ENCODE assay signal across 8 cellular contexts in the genomic region with DNA sequence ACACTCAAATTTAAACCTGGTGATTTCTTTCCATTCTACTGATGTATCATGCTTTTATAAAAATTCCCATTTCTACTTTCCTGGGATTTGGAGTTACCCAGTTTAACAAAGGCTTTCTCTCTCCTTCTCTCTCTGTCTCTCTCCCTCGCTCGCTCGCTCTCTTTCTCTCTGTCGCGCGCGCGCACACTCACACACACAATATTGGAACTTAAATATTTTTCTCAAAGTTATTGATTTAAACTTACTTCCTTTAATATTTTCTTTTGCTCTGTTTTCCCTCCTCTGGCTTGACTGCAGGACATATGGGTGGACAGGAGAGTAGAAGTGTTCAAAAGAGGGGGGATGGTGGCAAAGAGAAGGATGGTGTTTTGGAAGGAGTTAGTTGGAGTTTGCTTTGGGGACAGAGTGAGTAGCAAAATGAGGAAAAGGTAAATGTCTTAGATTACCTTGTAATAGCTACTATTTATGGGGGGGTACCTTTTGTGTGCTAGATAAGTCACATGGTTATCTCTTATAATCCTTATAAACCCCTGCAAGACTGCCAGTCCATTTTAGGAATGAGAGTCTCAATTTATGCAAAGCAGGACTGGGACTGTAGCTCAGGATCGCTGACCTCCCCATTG. TPM values are rescaled to one million over a fixed set of nuclear protein-coding genes. Genes with fewer than 3 reads are reported as not detected.
DNase-seq lines count a peak whose midpoint lies in the region; ATAC-seq and TF ChIP-seq lines count a peak whose summit lies in the region.

No MANE protein-coding gene starts in this region.

- H3K4me3 ChIP-seq in AG10803 (ENCODE audit: low read length) (peak overlapping the region; percentile 97), iPS-18a (ENCODE audit: low read length) (peak overlapping the region; percentile 84)

- peaks cover 34% of the 10 kb centered on the region for H3K36me3 Mint-ChIP-seq in activated T-helper 2 cell treated with anti-CD3 and anti-CD28 coated beads, Interferon-gamma antibody, Interleukin-2, Interleukin-4, amounts not matched to agents 10 μg/mL and 5 μg/mL and 100 μg/mL, durations not matched to agents 14 hours and 24 hours and 36 hours (ENCODE audit: low read depth)

- H3K4me3 Mint-ChIP-seq in activated T-helper 2 cell treated with anti-CD3 and anti-CD28 coated beads, Interferon-gamma antibody, Interleukin-2, Interleukin-4, amounts not matched to agents 10 μg/mL and 5 μg/mL and 100 μg/mL, durations not matched to agents 14 hours and 24 hours and 36 hours (ENCODE audit: low read depth), result peak overlapping the region; percentile 92
- H3K4me3 Mint-ChIP-seq in stimulated activated naive CD8-positive, alpha-beta T cell treated with anti-CD3 and anti-CD28 coated beads, Interleukin-15, amount 100 ng/mL, for 72 hours, result peak overlapping the region; percentile 90 to 97

- H3K4me1 ChIP-seq in iPS-18a (ENCODE audit: control insufficient read depth, low read depth, low read length), result peaks cover 6% of the 10 kb centered on the region

- H3K36me3 ChIP-seq in iPS-18a (ENCODE audit: control insufficient read depth, low read depth, low read length), result no peaks in the 10 kb centered on the region

- peaks cover 36% of the 10 kb centered on the region for H3K27me3 ChIP-seq in iPS-18a (ENCODE audit: control insufficient read depth, insufficient read depth, low read length)

- H3K27ac ChIP-seq in iPS-18a (ENCODE audit: low read length), result no peak overlapping the region

- peak overlapping the region; percentile 96 for H3K27ac Mint-ChIP-seq in activated T-helper 2 cell treated with anti-CD3 and anti-CD28 coated beads, Interferon-gamma antibody, Interleukin-2, Interleukin-4, amounts not matched to agents 10 μg/mL and 5 μg/mL and 100 μg/mL, durations not matched to agents 14 hours and 24 hours and 36 hours
- H3K27ac Mint-ChIP-seq in stimulated activated naive CD8-positive, alpha-beta T cell treated with anti-CD3 and anti-CD28 coated beads, Interleukin-15, amount 100 ng/mL, for 72 hours, result peak overlapping the region; percentile 97 to 100

- H3K9me3 ChIP-seq in iPS-18a (ENCODE audit: control insufficient read depth, low read depth, low read length), result no peaks in the 10 kb centered on the region

- peaks cover 19% of the 10 kb centered on the region for H3K9me3 Mint-ChIP-seq in activated T-helper 2 cell treated with anti-CD3 and anti-CD28 coated beads, Interferon-gamma antibody, Interleukin-2, Interleukin-4, amounts not matched to agents 10 μg/mL and 5 μg/mL and 100 μg/mL, durations not matched to agents 14 hours and 24 hours and 36 hours
- peaks cover 7 to 15% of the 10 kb centered on the region in 2 donors for H3K9me3 Mint-ChIP-seq in stimulated activated naive CD8-positive, alpha-beta T cell treated with anti-CD3 and anti-CD28 coated beads, Interleukin-15, amount 100 ng/mL, for 72 hours

- no peak for TF ChIP-seq CTCF in AG10803 (conservative IDR thresholded peaks at IDR 0.05; ENCODE audit: low read length)

- ATAC-seq in stimulated activated naive CD8-positive, alpha-beta T cell treated with anti-CD3 and anti-CD28 coated beads, Interleukin-15, amount 100 ng/mL, for 72 hours, result no peak
- ATAC-seq in GM19023 (IDR thresholded peaks at IDR 0.05; ENCODE audit: unreplicated experiment) (no peak), GM21447 (IDR thresholded peaks at IDR 0.05; ENCODE audit: unreplicated experiment) (no peak), HG03280 (IDR thresholded peaks at IDR 0.05; ENCODE audit: unreplicated experiment) (no peak)

- H3K4me1 Mint-ChIP-seq in activated T-helper 2 cell treated with anti-CD3 and anti-CD28 coated beads, Interferon-gamma antibody, Interleukin-2, Interleukin-4, amounts not matched to agents 10 μg/mL and 5 μg/mL and 100 μg/mL, durations not matched to agents 14 hours and 24 hours and 36 hours (ENCODE audit: low read depth), result peaks cover 63% of the 10 kb centered on the region
- peaks cover 61% of the 10 kb centered on the region for H3K4me1 Mint-ChIP-seq in stimulated activated naive CD8-positive, alpha-beta T cell treated with anti-CD3 and anti-CD28 coated beads, Interleukin-15, amount 100 ng/mL, for 72 hours

- peak overlapping the region; percentile 70 for H3K9ac ChIP-seq in iPS-18a (ENCODE audit: low read length)

- DNase-seq in AG10803 (ENCODE audit: low read depth) (no peak), HK-2 (ENCODE audit: unreplicated experiment) (peak; percentile 18)
- DNase-seq in activated T-helper 2 cell treated with anti-CD3 and anti-CD28 coated beads, Interferon-gamma antibody, Interleukin-2, Interleukin-4, amounts not matched to agents 10 μg/mL and 5 μg/mL and 100 μg/mL, durations not matched to agents 14 hours and 24 hours and 36 hours (ENCODE audit: low spot score), result no peak
- DNase-seq in stimulated activated naive CD8-positive, alpha-beta T cell treated with anti-CD3 and anti-CD28 coated beads, Interleukin-15, amount 100 ng/mL, for 72 hours, result no peak

- intact Hi-C loops in activated T-helper 2 cell treated with anti-CD3 and anti-CD28 coated beads, Interferon-gamma antibody, Interleukin-2, Interleukin-4, amounts not matched to agents 10 μg/mL and 5 μg/mL and 100 μg/mL, durations not matched to agents 14 hours and 24 hours and 36 hours (cut with micrococcal nuclease), result loop anchor here (1.0 to 5.0 kb wide), 2 partner anchors 63 to 81 kb away; partner anchors contain the start of genes C17orf67 and SCPEP1

- no peaks in the 10 kb centered on the region for H3K27me3 Mint-ChIP-seq in activated T-helper 2 cell treated with anti-CD3 and anti-CD28 coated beads, Interferon-gamma antibody, Interleukin-2, Interleukin-4, amounts not matched to agents 10 μg/mL and 5 μg/mL and 100 μg/mL, durations not matched to agents 14 hours and 24 hours and 36 hours (ENCODE audit: low read depth)
- H3K27me3 Mint-ChIP-seq in stimulated activated naive CD8-positive, alpha-beta T cell treated with anti-CD3 and anti-CD28 coated beads, Interleukin-15, amount 100 ng/mL, for 72 hours, result no peaks in the 10 kb centered on the region

RNA-seq across cellular contexts. Expression of gene TRIM25, which starts 0.9 kb away (rescaled TPM):
- 76.5 and 85.9 TPM in 2 replicates for total RNA-seq in activated T-helper 2 cell treated with anti-CD3 and anti-CD28 coated beads, Interferon-gamma antibody, Interleukin-2, Interleukin-4, amounts not matched to agents 10 μg/mL and 5 μg/mL and 100 μg/mL, durations not matched to agents 14 hours and 24 hours and 36 hours

RNA-seq across cellular contexts. Expression of gene COIL, which starts 46.1 kb away (rescaled TPM):
- total RNA-seq in activated T-helper 2 cell treated with anti-CD3 and anti-CD28 coated beads, Interferon-gamma antibody, Interleukin-2, Interleukin-4, amounts not matched to agents 10 μg/mL and 5 μg/mL and 100 μg/mL, durations not matched to agents 14 hours and 24 hours and 36 hours, result 20.3 and 23.1 TPM in 2 replicates
